In the genomic region with DNA sequence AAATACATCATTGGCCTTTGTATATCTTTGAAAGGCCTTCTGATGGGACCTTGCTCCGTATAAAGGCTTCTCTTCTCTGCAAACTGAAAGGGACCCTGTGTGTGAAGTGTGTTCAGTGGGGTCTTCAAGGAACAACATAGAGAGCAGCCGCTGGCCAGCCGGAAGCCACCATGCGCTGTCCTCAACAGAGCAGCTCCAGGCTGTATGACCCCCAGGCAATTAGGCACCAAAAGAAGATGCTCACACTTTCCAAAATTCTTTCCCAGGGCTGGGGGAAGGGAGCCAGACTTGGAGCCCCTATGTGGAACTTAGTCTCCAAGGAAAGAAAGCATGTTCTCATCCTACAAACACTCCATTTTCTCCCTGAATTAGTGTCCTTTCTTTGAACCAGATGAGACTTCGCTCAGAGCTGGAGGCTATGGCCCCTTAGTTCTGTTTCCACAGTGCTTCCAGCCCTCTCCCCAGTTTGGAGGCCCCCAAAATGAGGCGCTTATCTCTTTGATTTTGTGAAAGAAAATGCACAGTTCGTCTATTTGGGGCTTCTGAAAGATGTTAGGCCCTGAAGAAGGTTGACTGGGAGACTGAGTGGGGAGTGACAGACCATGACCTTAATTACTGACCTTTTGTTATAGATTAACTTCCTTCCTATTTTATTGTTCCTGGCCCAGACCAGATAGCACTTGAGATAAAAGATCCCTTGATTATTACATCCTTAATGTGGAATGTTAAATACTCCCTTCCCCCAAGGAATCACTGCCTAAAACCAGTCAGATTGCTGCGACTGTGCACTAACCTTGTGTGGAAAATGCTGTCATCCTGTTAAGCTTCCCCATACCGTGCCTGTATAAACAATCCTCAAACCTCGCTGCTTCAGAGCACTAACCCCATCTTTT, we compare ENCODE assay signal across 2 cellular contexts.
TF ChIP-seq lines count a peak whose summit lies in the region.

No MANE protein-coding gene starts in this region.

TF ChIP-seq in GM12878, 131 proteins besides CTCF, POLR2A, EP300 and RAD21:
- TF ChIP-seq, protein P1, sequence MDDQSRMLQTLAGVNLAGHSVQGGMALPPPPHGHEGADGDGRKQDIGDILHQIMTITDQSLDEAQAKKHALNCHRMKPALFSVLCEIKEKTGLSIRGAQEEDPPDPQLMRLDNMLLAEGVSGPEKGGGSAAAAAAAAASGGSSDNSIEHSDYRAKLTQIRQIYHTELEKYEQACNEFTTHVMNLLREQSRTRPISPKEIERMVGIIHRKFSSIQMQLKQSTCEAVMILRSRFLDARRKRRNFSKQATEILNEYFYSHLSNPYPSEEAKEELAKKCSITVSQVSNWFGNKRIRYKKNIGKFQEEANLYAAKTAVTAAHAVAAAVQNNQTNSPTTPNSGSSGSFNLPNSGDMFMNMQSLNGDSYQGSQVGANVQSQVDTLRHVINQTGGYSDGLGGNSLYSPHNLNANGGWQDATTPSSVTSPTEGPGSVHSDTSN (IDR thresholded peaks at IDR 0.05; ENCODE audit: insufficient replicate concordance, low read depth, low read length) = no peak
- peak; percentile 52 for TF ChIP-seq NR2F1 (conservative IDR thresholded peaks at IDR 0.05)

TF ChIP-seq in HepG2, 621 proteins besides CTCF, POLR2A, EP300 and RAD21:
- TF ChIP-seq, protein P2, sequence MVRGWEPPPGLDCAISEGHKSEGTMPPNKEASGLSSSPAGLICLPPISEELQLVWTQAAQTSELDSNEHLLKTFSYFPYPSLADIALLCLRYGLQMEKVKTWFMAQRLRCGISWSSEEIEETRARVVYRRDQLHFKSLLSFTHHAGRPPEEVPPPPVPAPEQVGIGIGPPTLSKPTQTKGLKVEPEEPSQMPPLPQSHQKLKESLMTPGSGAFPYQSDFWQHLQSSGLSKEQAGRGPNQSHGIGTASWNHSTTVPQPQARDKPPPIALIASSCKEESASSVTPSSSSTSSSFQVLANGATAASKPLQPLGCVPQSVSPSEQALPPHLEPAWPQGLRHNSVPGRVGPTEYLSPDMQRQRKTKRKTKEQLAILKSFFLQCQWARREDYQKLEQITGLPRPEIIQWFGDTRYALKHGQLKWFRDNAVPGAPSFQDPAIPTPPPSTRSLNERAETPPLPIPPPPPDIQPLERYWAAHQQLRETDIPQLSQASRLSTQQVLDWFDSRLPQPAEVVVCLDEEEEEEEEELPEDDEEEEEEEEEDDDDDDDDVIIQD (CRISPR knock-in tag; IDR thresholded peaks at IDR 0.05; ENCODE audit: low read depth) = 0 out of 2 replicates have a peak, but pooled peaks have one; percentile 22
- TF ChIP-seq NR2F6 (IDR thresholded peaks at IDR 0.05) = 0 out of 2 replicates have a peak, but pooled peaks have one; percentile 39
- no peak for TF ChIP-seq NR2F6 (CRISPR knock-in tag; IDR thresholded peaks at IDR 0.05)
- TF ChIP-seq, protein P3, sequence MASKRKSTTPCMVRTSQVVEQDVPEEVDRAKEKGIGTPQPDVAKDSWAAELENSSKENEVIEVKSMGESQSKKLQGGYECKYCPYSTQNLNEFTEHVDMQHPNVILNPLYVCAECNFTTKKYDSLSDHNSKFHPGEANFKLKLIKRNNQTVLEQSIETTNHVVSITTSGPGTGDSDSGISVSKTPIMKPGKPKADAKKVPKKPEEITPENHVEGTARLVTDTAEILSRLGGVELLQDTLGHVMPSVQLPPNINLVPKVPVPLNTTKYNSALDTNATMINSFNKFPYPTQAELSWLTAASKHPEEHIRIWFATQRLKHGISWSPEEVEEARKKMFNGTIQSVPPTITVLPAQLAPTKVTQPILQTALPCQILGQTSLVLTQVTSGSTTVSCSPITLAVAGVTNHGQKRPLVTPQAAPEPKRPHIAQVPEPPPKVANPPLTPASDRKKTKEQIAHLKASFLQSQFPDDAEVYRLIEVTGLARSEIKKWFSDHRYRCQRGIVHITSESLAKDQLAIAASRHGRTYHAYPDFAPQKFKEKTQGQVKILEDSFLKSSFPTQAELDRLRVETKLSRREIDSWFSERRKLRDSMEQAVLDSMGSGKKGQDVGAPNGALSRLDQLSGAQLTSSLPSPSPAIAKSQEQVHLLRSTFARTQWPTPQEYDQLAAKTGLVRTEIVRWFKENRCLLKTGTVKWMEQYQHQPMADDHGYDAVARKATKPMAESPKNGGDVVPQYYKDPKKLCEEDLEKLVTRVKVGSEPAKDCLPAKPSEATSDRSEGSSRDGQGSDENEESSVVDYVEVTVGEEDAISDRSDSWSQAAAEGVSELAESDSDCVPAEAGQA (IDR thresholded peaks at IDR 0.05; ENCODE audit: low read depth) = no peak
- TF ChIP-seq, protein P3 (CRISPR knock-in tag; IDR thresholded peaks at IDR 0.05; ENCODE audit: borderline replicate concordance) = no peak
- TF ChIP-seq SYNCRIP (IDR thresholded peaks at IDR 0.05; ENCODE audit: insufficient read depth, low read depth, low read length) = no peak
- TF ChIP-seq CHCHD3 (CRISPR knock-in tag; IDR thresholded peaks at IDR 0.05) = no peak
